ENCODE assay signal across 8 cellular contexts in genomic region chr6:107956586-107957164, GRCh38. TPM values are rescaled to one million over a fixed set of nuclear protein-coding genes. Genes with fewer than 3 reads are reported as not detected.
DNase-seq lines count a peak whose midpoint lies in the region; ATAC-seq and TF ChIP-seq lines count a peak whose summit lies in the region.

No MANE protein-coding gene starts in this region.

- peaks cover 45% of the 10 kb centered on the region for H3K4me1 ChIP-seq in PC-9 (replicated peaks; ENCODE audit: insufficient read depth)
- H3K4me1 ChIP-seq in duodenal mucosa (ENCODE audit: control insufficient read depth in 1 of 2, insufficient read depth in 2 of 2, low read length in 2 of 2) = peaks cover 20% of the 10 kb centered on the region in 2 donors

- H4K20me1 ChIP-seq in PC-9 (ENCODE audit: insufficient read depth) = peaks cover 22% of the 10 kb centered on the region

- intact Hi-C loops in PC-9 (cut with micrococcal nuclease; ENCODE audit: unreplicated experiment) = no loop called here

- H3K9me3 ChIP-seq in PC-9 (ENCODE audit: insufficient read depth, low read depth) (no peaks in the 10 kb centered on the region), duodenal mucosa (ENCODE audit: control insufficient read depth in 1 of 2, low read length in 2 of 2) (no peaks in the 10 kb centered on the region)

- H3K4me3 Mint-ChIP-seq in activated naive CD4-positive, alpha-beta T cell treated with anti-CD3 and anti-CD28 coated beads, Interleukin-2, amount 10 ng/mL, durations not matched to agents 7 days and 5 days = peak overlapping the region; percentile 100
- peak overlapping the region; percentile 93 to 100 (median 99) for H3K4me3 Mint-ChIP-seq in naive B cell

- H3K4me2 ChIP-seq in PC-9 = peak overlapping the region; percentile 90

- H3K9me2 ChIP-seq in PC-9 (ENCODE audit: insufficient read depth) = no peaks in the 10 kb centered on the region

- H3K4me3 ChIP-seq in PC-9 (peak overlapping the region; percentile 97), duodenal mucosa (ENCODE audit: low read depth in 1 of 2, low read length in 2 of 2) (peak overlapping the region; percentile 77 to 90)

- H3K27ac Mint-ChIP-seq in activated naive CD4-positive, alpha-beta T cell treated with anti-CD3 and anti-CD28 coated beads, Interleukin-2, amount 10 ng/mL, durations not matched to agents 7 days and 5 days = peak overlapping the region; percentile 99
- H3K27ac Mint-ChIP-seq in naive B cell = peak overlapping the region in 5 of 6 donors; percentile 89 to 97 (median 95)

- H3K36me3 Mint-ChIP-seq in activated naive CD4-positive, alpha-beta T cell treated with anti-CD3 and anti-CD28 coated beads, Interleukin-2, amount 10 ng/mL, durations not matched to agents 7 days and 5 days = peaks cover 15% of the 10 kb centered on the region
- H3K36me3 Mint-ChIP-seq in naive B cell = peaks cover 6 to 9% of the 10 kb centered on the region in 2 donors

- peaks cover 36% of the 10 kb centered on the region for H3K4me1 Mint-ChIP-seq in activated naive CD4-positive, alpha-beta T cell treated with anti-CD3 and anti-CD28 coated beads, Interleukin-2, amount 10 ng/mL, durations not matched to agents 7 days and 5 days
- H3K4me1 Mint-ChIP-seq in naive B cell = peaks cover 21 to 55% (median 34%) of the 10 kb centered on the region in 3 donors

- peaks cover 17% of the 10 kb centered on the region for H3K27me3 Mint-ChIP-seq in activated naive CD4-positive, alpha-beta T cell treated with anti-CD3 and anti-CD28 coated beads, Interleukin-2, amount 10 ng/mL, durations not matched to agents 7 days and 5 days
- no peaks in the 10 kb centered on the region for H3K27me3 Mint-ChIP-seq in naive B cell

- H3K27me3 ChIP-seq in PC-9 (ENCODE audit: insufficient read depth, low read depth) (no peaks in the 10 kb centered on the region), duodenal mucosa (ENCODE audit: control insufficient read depth in 1 of 2, insufficient read depth in 2 of 2, low read length in 2 of 2) (no peaks in the 10 kb centered on the region)

- peak overlapping the region; percentile 83 for H2AFZ ChIP-seq in PC-9

- peaks cover 20% of the 10 kb centered on the region; the same call in 1 of the 2 replicates for H3F3A ChIP-seq in PC-9 (ENCODE audit: insufficient read depth, low read depth)

- no TSS peak for BruUV-seq in PC-9 (replicated peaks; lab: Mats Ljungman, UMichigan)

- no peaks in the 10 kb centered on the region for H3K9me3 Mint-ChIP-seq in activated naive CD4-positive, alpha-beta T cell treated with anti-CD3 and anti-CD28 coated beads, Interleukin-2, amount 10 ng/mL, durations not matched to agents 7 days and 5 days
- no peaks in the 10 kb centered on the region for H3K9me3 Mint-ChIP-seq in naive B cell

- peak overlapping the region; percentile 76 to 80 for H3K9ac ChIP-seq in duodenal mucosa (ENCODE audit: low read depth in 1 of 2, low read length in 2 of 2)

- POLR2A ChIA-PET in PC-9 (lab: Charles Lee; ENCODE audit: unreplicated experiment) = no interaction called here

- H3K27ac ChIP-seq in PC-9 = peak overlapping the region; percentile 77
- peak overlapping the region; percentile 83 for H3K27ac ChIP-seq in duodenal mucosa (ENCODE audit: low read depth, low read length)

- no peak for ATAC-seq in naive B cell (ENCODE audit: low read depth in 2 of 2)
- ATAC-seq in HG03432 (IDR thresholded peaks at IDR 0.05; ENCODE audit: unreplicated experiment) = no peak

- CTCF ChIA-PET in activated naive CD4-positive, alpha-beta T cell treated with anti-CD3 and anti-CD28 coated beads, Interleukin-2, amount 10 ng/mL, durations not matched to agents 7 days and 5 days (lab: Charles Lee) = no interaction called here
- CTCF ChIA-PET in PC-9 (lab: Charles Lee) = interaction anchor here (0.8 kb wide), 1 partner anchor 108 kb away, joined by 4 read pairs; no protein-coding TSS in a partner anchor

- no peak for DNase-seq in activated naive CD4-positive, alpha-beta T cell treated with anti-CD3 and anti-CD28 coated beads, Interleukin-2, amount 10 ng/mL, durations not matched to agents 7 days and 5 days
- DNase-seq in activated naive CD4-positive, alpha-beta T cell treated with Interleukin-2 at 50 U/mL for 16 hours = no peak
- no peak for DNase-seq in PC-9
- no peak for DNase-seq in naive B cell
- no peak for DNase-seq in HK-2 (ENCODE audit: unreplicated experiment)
- no peak for DNase-seq in UCSD-AML1 (lab: John Stamatoyannopoulos, UW; ENCODE audit: unreplicated experiment)

- TF ChIP-seq CTCF in PC-9 (conservative IDR thresholded peaks at IDR 0.05) = no peak

- H3K36me3 ChIP-seq in PC-9 (ENCODE audit: low read depth) (peaks cover 15% of the 10 kb centered on the region), duodenal mucosa (ENCODE audit: control insufficient read depth in 1 of 2, insufficient read depth in 2 of 2, low read length in 2 of 2) (peaks cover 0 to 4% of the 10 kb centered on the region in 2 donors)

- H3K79me2 ChIP-seq in PC-9 (ENCODE audit: low read depth) = peaks cover 69% of the 10 kb centered on the region

RNA-seq across cellular contexts. Expression of gene SEC63, which starts 1.3 kb away (rescaled TPM):
- 43.0 and 101 TPM in 2 replicates for total RNA-seq in PC-9 (2021)
- polyA plus RNA-seq in naive B cell (ENCODE audit: low read depth in 6 of 6) = 10 to 100 TPM; 30.3 to 57.6 (median 37.1) TPM
